ENCODE assay signal across 23 cellular contexts in the genomic region with DNA sequence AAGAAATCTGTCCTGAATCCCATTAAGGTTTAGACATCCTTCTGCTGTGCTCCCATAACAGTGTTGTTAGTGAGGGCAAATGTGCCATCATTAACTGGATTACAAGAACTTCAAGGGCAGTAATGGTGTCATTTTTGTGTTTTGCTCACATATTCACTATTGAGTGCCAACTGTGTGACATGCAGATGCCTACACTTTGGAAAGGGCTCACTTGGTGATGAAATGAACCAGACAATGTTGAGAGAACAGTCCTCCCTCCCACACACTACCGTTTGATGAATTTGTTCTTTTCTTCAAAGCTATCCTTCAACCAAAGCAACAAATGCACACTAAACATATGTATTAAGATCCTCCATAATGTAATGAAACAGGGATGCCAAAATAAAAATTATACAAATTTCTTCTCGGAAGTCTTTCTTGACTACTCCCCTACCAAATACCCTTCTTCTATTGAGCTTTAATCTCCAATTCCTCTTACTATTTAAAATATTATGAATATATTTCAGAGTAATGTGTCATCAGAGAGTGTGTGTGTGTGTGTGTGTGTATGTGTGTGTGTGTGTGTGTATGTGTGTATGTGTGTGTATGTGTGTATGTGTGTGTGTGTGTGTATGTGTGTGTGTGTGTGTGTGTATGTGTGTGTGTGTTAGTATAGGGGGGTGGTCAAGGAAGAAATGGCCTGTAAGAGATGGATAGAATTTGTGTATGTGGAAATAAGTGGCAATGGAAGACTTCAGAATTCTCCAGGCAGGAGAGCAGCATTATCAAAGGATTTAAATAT.
"Had no signal": no experiment of that assay in that cellular context is flagged by ENCODE, and none has a peak within 500 bp of the region (broad histone marks: within the 10 kb centered on the region; RNA-seq: fewer than 3 reads in every experiment).

No MANE protein-coding gene starts in this region.

- H3K9me3 ChIP-seq: colonic mucosa, esophagus squamous epithelium, left lung, suprapubic skin, tibial nerve had no signal

- H3K36me3 ChIP-seq: colonic mucosa, esophagus squamous epithelium, left lung, suprapubic skin, tibial nerve, WERI-Rb-1 had no signal

- H3K4me3 ChIP-seq: colonic mucosa, dorsolateral prefrontal cortex, esophagus squamous epithelium, left lung, suprapubic skin, tibial nerve had no signal

- FAIRE-seq: TTC549, urothelium cell line had no signal

- H3K4me1 ChIP-seq: colonic mucosa, foreskin keratinocyte, left lung had no signal

- H3K27ac ChIP-seq: colonic mucosa, esophagus squamous epithelium, foreskin keratinocyte, left lung, tibial nerve, WERI-Rb-1 had no signal

- DNase-seq: activated CD4-positive, alpha-beta T cell treated with anti-CD3 and anti-CD28 coated beads, Interleukin-2, amount 10 ng/mL, durations not matched to agents 7 days and 5 days; activated CD4-positive, CD25-positive, alpha-beta regulatory T cell treated with anti-CD3 and anti-CD28 coated beads, Interleukin-2, amount 50 U/mL, for 72 hours; activated CD8-positive, alpha-beta T cell treated with anti-CD3 and anti-CD28 coated beads, Interleukin-2, amount 10 ng/mL, durations not matched to agents 7 days and 5 days; activated gamma-delta T cell treated with Interleukin-2 at 50 U/mL for 16 hours; aorta; colonic mucosa; dorsolateral prefrontal cortex; esophagus squamous epithelium; hippocampal formation; kidney glomerular epithelial cell; left lung; midbrain; natural killer cell; stimulated activated CD4-positive, alpha-beta T cell treated with anti-CD3 and anti-CD28 coated beads, Interleukin-2, amount 100 ng/mL, for 24 hours; stimulated activated naive CD8-positive, alpha-beta T cell treated with anti-CD3 and anti-CD28 coated beads, Interleukin-15, amount 100 ng/mL, for 72 hours; T-helper 1 cell; WERI-Rb-1 had no signal

- H3K27me3 ChIP-seq: colonic mucosa, dorsolateral prefrontal cortex, esophagus squamous epithelium, foreskin keratinocyte, left lung, suprapubic skin, tibial nerve had no signal

- ATAC-seq: activated CD8-positive, alpha-beta T cell treated with anti-CD3 and anti-CD28 coated beads, Interleukin-2, amount 10 ng/mL, durations not matched to agents 7 days and 5 days; foreskin keratinocyte; natural killer cell; stimulated activated effector memory CD8-positive, alpha-beta T cell treated with anti-CD3 and anti-CD28 coated beads, Interleukin-12 subunit alpha, Interleukin-12 subunit beta, amount 100 ng/mL, for 72 hours; stimulated activated naive CD8-positive, alpha-beta T cell treated with anti-CD3 and anti-CD28 coated beads, Interleukin-15, amount 100 ng/mL, for 72 hours had no signal
